26 cellular contexts compared by ENCODE assay signal in the genomic region with DNA sequence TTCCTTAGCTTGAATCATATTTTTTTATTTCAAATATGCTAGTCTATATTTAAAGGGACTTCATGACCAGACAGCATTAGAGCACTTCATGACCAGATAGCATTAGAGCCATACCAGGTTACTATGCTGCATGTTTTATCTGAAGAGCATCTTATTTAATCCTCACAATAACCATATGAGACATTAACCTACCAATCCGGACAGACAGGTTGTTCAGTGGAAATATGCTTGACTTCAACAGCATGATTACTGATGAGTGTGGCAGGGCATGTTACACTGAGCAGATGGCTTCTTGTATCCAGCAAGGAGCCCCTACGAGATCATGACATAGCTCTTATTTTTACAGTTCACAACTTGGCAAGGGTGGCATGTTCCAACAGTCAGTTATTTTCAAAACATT.
"Had no signal": no experiment of that assay in that cellular context is flagged by ENCODE, and none has a peak within 500 bp of the region (broad histone marks: within the 10 kb centered on the region; RNA-seq: fewer than 3 reads in every experiment).

No MANE protein-coding gene starts in this region.

- H3K27ac ChIP-seq: adrenal gland, breast epithelium, SJSA1 had no signal

- H3K4me3 ChIP-seq: adrenal gland, breast epithelium, SJSA1 had no signal

- H3K4me1 ChIP-seq: breast epithelium, SJSA1 had no signal

- H3K36me3 ChIP-seq: adrenal gland, breast epithelium, SJSA1 had no signal

- ATAC-seq: activated CD4-positive, CD25-positive, alpha-beta regulatory T cell treated with anti-CD3 and anti-CD28 coated beads, Interleukin-2, amount 50 U/mL, for 24 hours; activated CD8-positive, alpha-beta T cell treated with anti-CD3 and anti-CD28 coated beads, Interleukin-2, amount 10 ng/mL, durations not matched to agents 7 days and 5 days; Panc1; Right ventricle myocardium inferior; SK-N-SH treated with all-trans-retinoic acid at 6 μM for 48 hours had no signal

- H3K9me3 ChIP-seq: SJSA1 had no signal

- H3K27me3 ChIP-seq: adrenal gland, breast epithelium, SJSA1 had no signal

- DNase-seq: activated CD4-positive, alpha-beta T cell treated with anti-CD3 and anti-CD28 coated beads for 4 hours; activated CD4-positive, alpha-beta T cell treated with anti-CD3 and anti-CD28 coated beads, Interleukin-2, amount 50 U/mL, for 4 hours; activated CD8-positive, alpha-beta memory T cell treated with anti-CD3 and anti-CD28 coated beads, Interleukin-2, amount 50 U/mL, for 48 hours; activated CD8-positive, alpha-beta T cell treated with anti-CD3 and anti-CD28 coated beads, Interleukin-2, amount 10 ng/mL, durations not matched to agents 7 days and 5 days; activated naive CD4-positive, alpha-beta T cell treated with anti-CD3 and anti-CD28 coated beads, Interleukin-2, amount 50 U/mL, for 16 hours; activated naive CD8-positive, alpha-beta T cell treated with anti-CD3 and anti-CD28 coated beads, Interleukin-2, amount 10 ng/mL, durations not matched to agents 7 days and 5 days; activated T-cell treated with anti-CD3 and anti-CD28 coated beads, Interleukin-2, amount 50 U/mL, for 1 hour; adrenal gland; anterior cingulate cortex; central memory CD4-positive, alpha-beta T cell; Karpas-422; NCI-H1105 treated with DMSO at 0.1 percent for 48 hours; NCI-H1436 treated with DMSO at 0.1 percent for 48 hours; NCI-H187; NCI-H2081; NCI-H2171; NCI-H2227 treated with DMSO at 0.1 percent for 48 hours; NCI-H446 treated with DMSO at 0.1 percent for 48 hours; NCI-H526 treated with DMSO at 0.1 percent for 48 hours; RPMI8226 had no signal
